16 cellular contexts compared by ENCODE assay signal in the genomic region with DNA sequence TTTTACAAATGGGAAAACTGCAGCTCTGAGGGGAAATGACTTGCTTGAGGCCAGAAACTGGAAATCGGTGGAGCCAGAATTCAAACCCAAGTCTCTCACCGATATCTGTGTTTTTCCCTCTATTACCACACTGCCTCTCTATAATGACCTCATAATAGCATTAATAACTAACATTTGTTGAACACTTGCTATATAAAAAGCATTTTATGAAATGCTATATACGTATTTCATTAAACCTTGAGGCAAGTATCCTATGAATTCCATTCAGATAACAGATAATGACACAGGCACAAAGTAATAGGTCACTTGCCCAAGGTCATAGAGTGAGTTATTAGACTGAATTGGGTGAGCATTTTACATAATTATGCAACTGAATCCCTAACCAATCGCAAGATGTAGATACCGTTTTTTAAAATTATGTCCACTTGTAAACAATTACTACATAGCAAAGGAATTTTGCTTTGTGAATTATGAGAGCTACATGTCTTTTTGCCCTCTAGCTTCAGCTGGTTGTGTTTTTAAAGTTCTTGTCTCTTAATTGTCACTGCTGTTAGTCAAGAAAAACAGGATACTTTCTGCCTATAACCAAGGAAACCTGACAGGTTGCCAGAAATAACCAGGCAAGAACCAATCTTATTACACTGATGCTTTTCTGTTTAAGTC. TPM values are rescaled to one million over a fixed set of nuclear protein-coding genes. Genes with fewer than 3 reads are reported as not detected.
DNase-seq lines count a peak whose midpoint lies in the region; ATAC-seq and TF ChIP-seq lines count a peak whose summit lies in the region.
"Had no signal": no experiment of that assay in that cellular context is flagged by ENCODE, and none has a peak within 500 bp of the region (broad histone marks: within the 10 kb centered on the region; RNA-seq: fewer than 3 reads in every experiment).

No MANE protein-coding gene starts in this region.

- H3K4me3 ChIP-seq in DOHH2 (ENCODE audit: low read length) (no peak overlapping the region), OCI-LY7 (ENCODE audit: low read depth, low read length, poor library complexity, severe bottlenecking) (no peak overlapping the region)

- peaks cover 29% of the 10 kb centered on the region for H3K4me1 Mint-ChIP-seq in stimulated activated naive CD8-positive, alpha-beta T cell treated with anti-CD3 and anti-CD28 coated beads, Interleukin-15, amount 100 ng/mL, for 72 hours

- intact Hi-C loops in OCI-LY7 (cut with micrococcal nuclease; ENCODE audit: unreplicated experiment): no loop called here

- H3F3A ChIP-seq in DOHH2 (ENCODE audit: control insufficient read depth, insufficient read depth): no peaks in the 10 kb centered on the region

- no peaks in the 10 kb centered on the region for H3K9me3 ChIP-seq in DOHH2 (ENCODE audit: control insufficient read depth, insufficient read depth, low read length)
- H3K9me3 ChIP-seq in OCI-LY7 (ENCODE audit: low read length): no peaks in the 10 kb centered on the region

- no peak overlapping the region for H2AFZ ChIP-seq in OCI-LY7 (ENCODE audit: low read length)

- BruUV-seq in OCI-LY7 (replicated peaks; lab: Mats Ljungman, UMichigan): no TSS peak

- no peaks in the 10 kb centered on the region for H3K9me2 ChIP-seq in DOHH2 (replicated peaks; ENCODE audit: control insufficient read depth, low read length)
- no peaks in the 10 kb centered on the region for H3K9me2 ChIP-seq in OCI-LY7 (ENCODE audit: insufficient read depth, low read length)

- TF ChIP-seq CTCF in DOHH2 (IDR thresholded peaks at IDR 0.05; ENCODE audit: low read depth, low read length, poor library complexity, severe bottlenecking) (no peak), OCI-LY7 (conservative IDR thresholded peaks at IDR 0.05; ENCODE audit: low read length) (no peak)

- H3K79me2 ChIP-seq in DOHH2 (ENCODE audit: control insufficient read depth, low read length) (peaks cover 45% of the 10 kb centered on the region), OCI-LY7 (ENCODE audit: insufficient read depth, low read depth, low read length) (peaks cover 15% of the 10 kb centered on the region; the same call in 1 of the 2 replicates)

- peak overlapping the region; percentile 1; the same call in 1 of the 2 replicates for H3K4me2 ChIP-seq in DOHH2 (ENCODE audit: low read length)
- peak overlapping the region; percentile 6; the same call in 1 of the 2 replicates for H3K4me2 ChIP-seq in OCI-LY7 (ENCODE audit: low read length)

- peaks cover 31% of the 10 kb centered on the region for H3K4me1 ChIP-seq in DOHH2 (ENCODE audit: control insufficient read depth, low read length)
- H3K4me1 ChIP-seq in OCI-LY7 (ENCODE audit: insufficient read depth, low read length, poor library complexity, severe bottlenecking): peaks cover 37% of the 10 kb centered on the region

- no peaks in the 10 kb centered on the region for H4K20me1 ChIP-seq in DOHH2 (ENCODE audit: control insufficient read depth, insufficient read depth, low read depth, low read length)
- no peaks in the 10 kb centered on the region for H4K20me1 ChIP-seq in OCI-LY7 (ENCODE audit: insufficient read depth, low read length)

- no peaks in the 10 kb centered on the region for H3K27me3 ChIP-seq in DOHH2 (ENCODE audit: control insufficient read depth, low read length)

- H3K4me3 Mint-ChIP-seq in stimulated activated naive CD8-positive, alpha-beta T cell treated with anti-CD3 and anti-CD28 coated beads, Interleukin-15, amount 100 ng/mL, for 72 hours: no peak overlapping the region
- H3K4me3 Mint-ChIP-seq: effector memory CD8-positive, alpha-beta T cell had no signal

- CTCF ChIA-PET in OCI-LY7 (lab: Charles Lee; ENCODE audit: unreplicated experiment): no interaction called here

- H3K27ac ChIP-seq in DOHH2 (ENCODE audit: low read depth, low read length) (no peak overlapping the region), OCI-LY7 (ENCODE audit: low read depth, low read length, poor library complexity, severe bottlenecking) (no peak overlapping the region)
- H3K27ac ChIP-seq: WERI-Rb-1 had no signal

- no peaks in the 10 kb centered on the region for H3K9me3 Mint-ChIP-seq in stimulated activated naive CD8-positive, alpha-beta T cell treated with anti-CD3 and anti-CD28 coated beads, Interleukin-15, amount 100 ng/mL, for 72 hours
- H3K9me3 Mint-ChIP-seq: effector memory CD8-positive, alpha-beta T cell had no signal

- peaks cover 64% of the 10 kb centered on the region for H3K36me3 ChIP-seq in DOHH2 (ENCODE audit: control insufficient read depth, low read length)
- H3K36me3 ChIP-seq in OCI-LY7 (ENCODE audit: insufficient read depth, low read length): peaks cover 63% of the 10 kb centered on the region

- DNase-seq in OCI-LY7 (ENCODE audit: low spot score): no peak
- DNase-seq in dermis microvascular lymphatic vessel endothelial cell (ENCODE audit: low read depth in 2 of 2): peak; percentile 71 to 91
- peak; percentile 19 for DNase-seq in renal cortical epithelial cell (ENCODE audit: low read depth)
- DNase-seq in GDM1 (lab: John Stamatoyannopoulos, UW): no peak
- no peak for DNase-seq in stimulated activated naive CD8-positive, alpha-beta T cell treated with anti-CD3 and anti-CD28 coated beads, Interleukin-15, amount 100 ng/mL, for 72 hours
- DNase-seq in AML-193 (lab: John Stamatoyannopoulos, UW): no peak
- DNase-seq in AG08396 (ENCODE audit: low spot score): no peak
- DNase-seq: activated CD8-positive, alpha-beta memory T cell treated with anti-CD3 and anti-CD28 coated beads for 24 hours; activated effector memory CD4-positive, alpha-beta T cell treated with anti-CD3 and anti-CD28 coated beads, Interleukin-2, amount 50 U/mL, for 16 hours; effector memory CD8-positive, alpha-beta T cell; GF-D8; glutamatergic neuron; NCI-H345; stimulated activated CD4-positive, alpha-beta T cell treated with anti-CD3 and anti-CD28 coated beads, Interleukin-12 subunit alpha, Interleukin-12 subunit beta, amount 100 ng/mL, for 4 hours; WERI-Rb-1 had no signal

- POLR2A ChIA-PET in OCI-LY7 (lab: Charles Lee): interaction anchor here (0.6 to 2.7 kb wide), 4 partner anchors 11 to 141 kb away, joined by 3 to 10 read pairs (median 4); no protein-coding TSS in a partner anchor

- H3K27me3 Mint-ChIP-seq in stimulated activated naive CD8-positive, alpha-beta T cell treated with anti-CD3 and anti-CD28 coated beads, Interleukin-15, amount 100 ng/mL, for 72 hours: no peaks in the 10 kb centered on the region
- H3K27me3 Mint-ChIP-seq: effector memory CD8-positive, alpha-beta T cell had no signal

- no peak overlapping the region for H3K27ac Mint-ChIP-seq in stimulated activated naive CD8-positive, alpha-beta T cell treated with anti-CD3 and anti-CD28 coated beads, Interleukin-15, amount 100 ng/mL, for 72 hours
- H3K27ac Mint-ChIP-seq: effector memory CD8-positive, alpha-beta T cell had no signal

- ATAC-seq in stimulated activated naive CD8-positive, alpha-beta T cell treated with anti-CD3 and anti-CD28 coated beads, Interleukin-15, amount 100 ng/mL, for 72 hours: no peak
- ATAC-seq: effector memory CD8-positive, alpha-beta T cell had no signal

RNA-seq across cellular contexts. Expression of gene DSN1, which starts 4.7 kb away (rescaled TPM):
- 37.6 and 38.3 TPM in 2 replicates for total RNA-seq in OCI-LY7 (2014; rRNA removed; shearing (Covaris generic))
- total RNA-seq in OCI-LY7 (2022): 33.0 and 36.8 TPM in 2 replicates
- 16.4 and 18.7 TPM in 2 replicates for total RNA-seq in dermis microvascular lymphatic vessel endothelial cell
- 8.1 and 19.1 TPM in 2 replicates for total RNA-seq in renal cortical epithelial cell

RNA-seq across cellular contexts. Expression of gene NDRG3, which starts 23.0 kb away (rescaled TPM):
- 10.1 and 14.4 TPM in 2 replicates for total RNA-seq in OCI-LY7 (2014; rRNA removed; shearing (Covaris generic))
- 22.1 and 25.0 TPM in 2 replicates for total RNA-seq in OCI-LY7 (2022)
- 28.3 and 28.9 TPM in 2 replicates for total RNA-seq in dermis microvascular lymphatic vessel endothelial cell
- total RNA-seq in renal cortical epithelial cell: 28.3 and 34.5 TPM in 2 replicates

Comparison
In these comparisons a context has a peak if more than half of its experiments do, and no peak if none do; other contexts are left out.
1. DNase-seq: peak in dermis microvascular lymphatic vessel endothelial cell (2 of 2) and renal cortical epithelial cell (single experiment); none in OCI-LY7 (single experiment), GDM1 (single experiment), stimulated activated naive CD8-positive, alpha-beta T cell treated with anti-CD3 and anti-CD28 coated beads, Interleukin-15, amount 100 ng/mL, for 72 hours (0 of 2), AML-193 (0 of 2) and AG08396 (single experiment).